In the genomic region with DNA sequence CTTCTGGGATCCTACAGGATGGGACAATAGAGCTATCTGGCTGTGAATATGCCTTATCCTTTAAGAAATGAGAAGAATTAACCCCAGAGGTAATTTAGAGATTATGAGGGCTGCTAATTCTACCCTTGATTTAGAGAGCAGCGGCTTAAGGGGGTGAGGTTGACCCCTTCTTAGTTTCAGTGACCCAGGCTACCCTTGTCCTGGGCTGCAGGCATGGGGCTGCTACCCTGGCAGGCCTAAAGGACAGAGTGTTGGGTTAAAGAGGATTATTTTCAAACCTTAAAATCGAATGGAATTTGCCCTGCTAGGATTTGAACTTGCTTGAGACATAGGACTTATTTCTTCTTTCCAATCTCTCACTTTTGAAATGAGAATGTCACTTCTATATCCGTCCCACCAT, we compare ENCODE assay signal across 30 cellular contexts.
"Had no signal": no experiment of that assay in that cellular context is flagged by ENCODE, and none has a peak within 500 bp of the region (broad histone marks: within the 10 kb centered on the region; RNA-seq: fewer than 3 reads in every experiment).

No MANE protein-coding gene starts in this region.

- H3K27ac ChIP-seq: neutrophil, pancreas, psoas muscle, right lobe of liver, sigmoid colon, suprapubic skin, testis, tibial artery, transverse colon, upper lobe of left lung, vagina had no signal

- H3K4me1 ChIP-seq: pancreas, psoas muscle, right lobe of liver, sigmoid colon, suprapubic skin, testis, tibial artery, transverse colon, upper lobe of left lung, vagina had no signal

- H3K9me3 ChIP-seq: neutrophil, pancreas, psoas muscle, right lobe of liver, sigmoid colon, suprapubic skin, testis, tibial artery, transverse colon, upper lobe of left lung, vagina had no signal

- DNase-seq: naive B cell; naive thymus-derived CD8-positive, alpha-beta T cell; nephron progenitor cell; nucleus accumbens; pancreas; psoas muscle; right cardiac atrium; right lobe of liver; sigmoid colon; small intestine; stimulated activated CD4-positive, alpha-beta T cell treated with anti-CD3 and anti-CD28 coated beads, Interleukin-15, amount 100 ng/mL, for 24 hours; stimulated activated CD4-positive, alpha-beta T cell treated with anti-CD3 and anti-CD28 coated beads, Interleukin-4, amount 100 ng/mL, for 1 hour; stimulated activated CD4-positive, alpha-beta T cell treated with anti-CD3 and anti-CD28 coated beads, Interleukin-4, amount 100 ng/mL, for 4 hours; stimulated activated CD8-positive, alpha-beta memory T cell treated with anti-CD3 and anti-CD28 coated beads, Interleukin-4, amount 100 ng/mL, for 48 hours; stimulated activated naive CD4-positive, alpha-beta T cell; stimulated activated naive CD8-positive, alpha-beta T cell treated with anti-CD3 and anti-CD28 coated beads, Interleukin-15, amount 100 ng/mL, for 72 hours; stimulated activated naive CD8-positive, alpha-beta T cell treated with anti-CD3 and anti-CD28 coated beads, Interleukin-15, Interleukin-2, amounts not matched to agents 100 U/mL and 50 U/mL, for 24 hours; substantia nigra; testis; tibial artery; transverse colon; upper lobe of left lung had no signal

- H3K4me3 Mint-ChIP-seq: naive B cell; naive thymus-derived CD8-positive, alpha-beta T cell; natural killer cell treated with Interleukin-12 subunit alpha and Interleukin-12 subunit beta and Interleukin-15 and Interleukin-18, amount 100 ng/mL, for 72 hours; nephron progenitor cell; neural crest cell; stimulated activated memory B cell treated with anti-CD40 and anti-IgM and Interleukin-4, amounts not matched to agents 10 μg/mL and 1 μg/mL and 100 μg/mL, for 72 hours; stimulated activated naive CD8-positive, alpha-beta T cell treated with anti-CD3 and anti-CD28 coated beads, Interleukin-15, amount 100 ng/mL, for 72 hours had no signal

- FAIRE-seq: pancreas, small intestine, urothelium cell line had no signal

- H3K27me3 ChIP-seq: neutrophil, pancreas, right lobe of liver, sigmoid colon, suprapubic skin, testis, tibial artery, transverse colon, upper lobe of left lung, vagina had no signal

- H3K27ac Mint-ChIP-seq: naive B cell; naive thymus-derived CD8-positive, alpha-beta T cell; natural killer cell treated with Interleukin-12 subunit alpha and Interleukin-12 subunit beta and Interleukin-15 and Interleukin-18, amount 100 ng/mL, for 72 hours; nephron progenitor cell; progenitor cell of endocrine pancreas; stimulated activated memory B cell treated with anti-CD40 and anti-IgM and Interleukin-4, amounts not matched to agents 10 μg/mL and 1 μg/mL and 100 μg/mL, for 72 hours; stimulated activated naive CD8-positive, alpha-beta T cell treated with anti-CD3 and anti-CD28 coated beads, Interleukin-15, amount 100 ng/mL, for 72 hours had no signal

- H3K36me3 ChIP-seq: neutrophil, pancreas, right lobe of liver, sigmoid colon, suprapubic skin, tibial artery, transverse colon, upper lobe of left lung, vagina had no signal

- H3K36me3 Mint-ChIP-seq: naive B cell; naive thymus-derived CD8-positive, alpha-beta T cell; natural killer cell treated with Interleukin-12 subunit alpha and Interleukin-12 subunit beta and Interleukin-15 and Interleukin-18, amount 100 ng/mL, for 72 hours; stimulated activated memory B cell treated with anti-CD40 and anti-IgM and Interleukin-4, amounts not matched to agents 10 μg/mL and 1 μg/mL and 100 μg/mL, for 72 hours had no signal

- H3K27me3 Mint-ChIP-seq: naive B cell; naive thymus-derived CD8-positive, alpha-beta T cell; natural killer cell treated with Interleukin-12 subunit alpha and Interleukin-12 subunit beta and Interleukin-15 and Interleukin-18, amount 100 ng/mL, for 72 hours; progenitor cell of endocrine pancreas; stimulated activated memory B cell treated with anti-CD40 and anti-IgM and Interleukin-4, amounts not matched to agents 10 μg/mL and 1 μg/mL and 100 μg/mL, for 72 hours; stimulated activated naive CD8-positive, alpha-beta T cell treated with anti-CD3 and anti-CD28 coated beads, Interleukin-15, amount 100 ng/mL, for 72 hours had no signal

- H3K4me3 ChIP-seq: pancreas, psoas muscle, right lobe of liver, sigmoid colon, suprapubic skin, testis, tibial artery, transverse colon, upper lobe of left lung, vagina had no signal

- ATAC-seq: naive thymus-derived CD8-positive, alpha-beta T cell; natural killer cell treated with Interleukin-12 subunit alpha and Interleukin-12 subunit beta and Interleukin-15 and Interleukin-18, amount 100 ng/mL, for 72 hours; pancreas; psoas muscle; right cardiac atrium; right lobe of liver; stimulated activated memory B cell treated with anti-CD40 and anti-IgM and Interleukin-4, amounts not matched to agents 10 μg/mL and 1 μg/mL and 100 μg/mL, for 72 hours; stimulated activated naive CD8-positive, alpha-beta T cell treated with anti-CD3 and anti-CD28 coated beads, Interleukin-15, amount 100 ng/mL, for 72 hours; stimulated activated naive CD8-positive, alpha-beta T cell treated with anti-CD3 and anti-CD28 coated beads, Interleukin-15, Interleukin-2, amounts not matched to agents 100 U/mL and 50 U/mL, for 24 hours had no signal

- H3K9me3 Mint-ChIP-seq: naive B cell; nephron progenitor cell; neural crest cell; stimulated activated naive CD8-positive, alpha-beta T cell treated with anti-CD3 and anti-CD28 coated beads, Interleukin-15, amount 100 ng/mL, for 72 hours had no signal

- H3K4me1 Mint-ChIP-seq: naive B cell; naive thymus-derived CD8-positive, alpha-beta T cell; nephron progenitor cell; neural crest cell; stimulated activated memory B cell treated with anti-CD40 and anti-IgM and Interleukin-4, amounts not matched to agents 10 μg/mL and 1 μg/mL and 100 μg/mL, for 72 hours; stimulated activated naive CD8-positive, alpha-beta T cell treated with anti-CD3 and anti-CD28 coated beads, Interleukin-15, amount 100 ng/mL, for 72 hours had no signal
